26 cellular contexts compared by ENCODE assay signal in the genomic region with DNA sequence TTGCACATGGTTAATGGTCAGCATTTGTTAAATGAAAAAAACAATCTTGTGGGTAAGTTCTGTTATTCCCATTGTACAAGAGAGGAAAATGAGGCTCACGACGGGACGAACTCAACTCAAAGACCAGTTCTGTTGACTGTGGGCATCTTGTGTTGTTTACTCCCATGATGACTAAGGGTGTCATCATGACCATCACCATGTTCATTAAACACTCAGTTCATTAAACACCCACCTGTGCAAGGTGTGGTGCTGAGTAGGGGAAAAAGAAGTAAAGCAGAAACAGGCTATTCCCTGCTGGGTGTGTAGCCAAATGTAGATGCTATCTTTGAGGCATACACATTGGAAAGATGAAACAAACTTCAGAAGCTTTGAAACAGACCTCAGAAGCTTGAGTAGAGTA. TPM values are rescaled to one million over a fixed set of nuclear protein-coding genes. Genes with fewer than 3 reads are reported as not detected.
A peak's percentile ranks its signal among the peaks of the same experiment; 100 is the strongest.
DNase-seq lines count a peak whose midpoint lies in the region; ATAC-seq, FAIRE-seq and TF ChIP-seq lines count a peak whose summit lies in the region.
"Had no signal": no experiment of that assay in that cellular context is flagged by ENCODE, and none has a peak within 500 bp of the region (broad histone marks: within the 10 kb centered on the region; RNA-seq: fewer than 3 reads in every experiment).

No MANE protein-coding gene starts in this region.

- H3K9me3 ChIP-seq in HepG2 (ENCODE audit: low read length) (no peaks in the 10 kb centered on the region), right lobe of liver (no peaks in the 10 kb centered on the region), SU-DHL-6 (ENCODE audit: insufficient read depth, low read length) (no peaks in the 10 kb centered on the region)
- no peaks in the 10 kb centered on the region for H3K9me3 ChIP-seq in CD8-positive, alpha-beta T cell (ENCODE audit: low read length)
- H3K9me3 ChIP-seq: SJSA1 had no signal

- DNase-seq in HepG2 (ENCODE audit: low spot score) (no peak), right lobe of liver (no peak), epithelial cell of esophagus (ENCODE audit: low read depth) (peak; percentile 58), SKM-1 (lab: John Stamatoyannopoulos, UW; ENCODE audit: unreplicated experiment) (no peak), T-helper 9 cell (no peak)
- DNase-seq in CD8-positive, alpha-beta T cell = no peak
- DNase-seq: ACHN, EL, GDM1, NCI-H1092 treated with DMSO at 0.1 percent for 48 hours, NCI-H1436 treated with DMSO at 0.1 percent for 48 hours, NCI-H187 treated with DMSO at 0.1 percent for 48 hours, NCI-H446, NCI-H524 treated with DMSO at 0.1 percent for 48 hours, NCI-H774, Right ventricle myocardium superior, RPMI8226 had no signal

- peaks cover 87% of the 10 kb centered on the region for H3K4me1 Mint-ChIP-seq in CD8-positive, alpha-beta T cell (ENCODE audit: low read depth)

- H3K4me1 ChIP-seq in HepG2 (ENCODE audit: insufficient read depth, low read length) = peaks cover 38% of the 10 kb centered on the region
- H3K4me1 ChIP-seq in right lobe of liver = peaks cover 0 to 39% (median 10%) of the 10 kb centered on the region in 4 donors
- peaks cover 38% of the 10 kb centered on the region for H3K4me1 ChIP-seq in CD8-positive, alpha-beta T cell (ENCODE audit: insufficient read depth, low read length)

- no peak for TF ChIP-seq CTCF in HepG2 (CRISPR knock-in tag; IDR thresholded peaks at IDR 0.05)
- TF ChIP-seq CTCF in right lobe of liver (IDR thresholded peaks at IDR 0.05) = no peak
- TF ChIP-seq CTCF in SU-DHL-6 (IDR thresholded peaks at IDR 0.05; ENCODE audit: insufficient read depth, low read length, poor library complexity, severe bottlenecking) = no peak
- no peak for TF ChIP-seq CTCF in epithelial cell of esophagus (IDR thresholded peaks at IDR 0.05; ENCODE audit: insufficient read depth, low read depth, low read length, missing control alignments)
- TF ChIP-seq CTCF in CD8-positive, alpha-beta T cell (IDR thresholded peaks at IDR 0.05) = no peak

- WGBS in HepG2 (ENCODE audit: low lambda C conversion rate) = 96% methylated on average over 3 of the region's 3 CpGs
- WGBS in right lobe of liver (ENCODE audit: insufficient coverage, low coverage, low lambda C conversion rate, missing lambda C conversion rate) = 94% methylated on average over 3 of the region's 3 CpGs

- BruUV-seq in HepG2 (replicated peaks; lab: Mats Ljungman, UMichigan) = no TSS peak

- H3K79me2 ChIP-seq in HepG2 (ENCODE audit: insufficient read depth, low read length) (peaks cover 86% of the 10 kb centered on the region), SU-DHL-6 (ENCODE audit: insufficient read depth, low read length) (peaks cover 94% of the 10 kb centered on the region)

- POLR2A ChIA-PET in HepG2 (lab: Yijun Ruan, JAX) = no interaction called here
- POLR2A ChIA-PET in CD8-positive, alpha-beta T cell (lab: Charles Lee) = no interaction called here

- ATAC-seq in HepG2 = no peak
- ATAC-seq in right lobe of liver = no peak
- no peak for ATAC-seq in HG03196 (IDR thresholded peaks at IDR 0.05; ENCODE audit: unreplicated experiment)
- ATAC-seq in CD8-positive, alpha-beta T cell = no peak
- ATAC-seq: HCT116 had no signal

- no peaks in the 10 kb centered on the region for H3K27me3 Mint-ChIP-seq in CD8-positive, alpha-beta T cell (ENCODE audit: low read depth)
- H3K27me3 Mint-ChIP-seq: IgD-negative memory B cell had no signal

- no peak overlapping the region for H3K4me3 Mint-ChIP-seq in CD8-positive, alpha-beta T cell

- no peak for TF ChIP-seq RAD21 in HepG2 (CRISPR knock-in tag; IDR thresholded peaks at IDR 0.05)

- H4K20me1 ChIP-seq in HepG2 (ENCODE audit: insufficient read depth, low read length) = peaks cover 26% of the 10 kb centered on the region
- H4K20me1 ChIP-seq in SU-DHL-6 (ENCODE audit: low read depth, low read length) = peaks cover 10% of the 10 kb centered on the region; the same call in 1 of the 2 replicates

- H3K27me3 ChIP-seq in HepG2 (ENCODE audit: control insufficient read depth in 1 of 2, insufficient read depth in 2 of 2, low read length in 2 of 2) = no peaks in the 10 kb centered on the region; a peak in 1 of 5 replicates
- H3K27me3 ChIP-seq in right lobe of liver = no peaks in the 10 kb centered on the region
- H3K27me3 ChIP-seq in SU-DHL-6 (ENCODE audit: low read length) = no peaks in the 10 kb centered on the region
- H3K27me3 ChIP-seq in CD8-positive, alpha-beta T cell (ENCODE audit: insufficient read depth, low read length) = no peaks in the 10 kb centered on the region
- H3K27me3 ChIP-seq: SJSA1 had no signal

- H3K4me2 ChIP-seq in HepG2 (ENCODE audit: low read depth, low read length) = no peak overlapping the region
- H3K4me2 ChIP-seq in SU-DHL-6 (ENCODE audit: low read depth, low read length, poor library complexity, severe bottlenecking) = peak overlapping the region; percentile 15

- peaks cover 11 to 21% of the 10 kb centered on the region in 2 experiments; a peak in 3 of 5 replicates for H3K36me3 ChIP-seq in HepG2 (replicated peaks in 1 of 2; ENCODE audit: control insufficient read depth in 1 of 2, insufficient read depth in 2 of 2, low read length in 2 of 2)
- no peaks in the 10 kb centered on the region for H3K36me3 ChIP-seq in right lobe of liver
- H3K36me3 ChIP-seq in SU-DHL-6 (ENCODE audit: low read length) = 0 out of 2 replicates have a peak, but pooled peaks cover 4% of the 10 kb centered on the region
- no peaks in the 10 kb centered on the region for H3K36me3 ChIP-seq in CD8-positive, alpha-beta T cell (ENCODE audit: insufficient read depth, low read length)

- H3K27ac ChIP-seq in HepG2 (ENCODE audit: extremely low read length, insufficient read depth, low read length) = no peak overlapping the region
- H3K27ac ChIP-seq in right lobe of liver = no peak overlapping the region
- no peak overlapping the region for H3K27ac ChIP-seq in SU-DHL-6 (ENCODE audit: low read depth, low read length)
- no peak overlapping the region for H3K27ac ChIP-seq in CD8-positive, alpha-beta T cell (ENCODE audit: low read depth, low read length)
- H3K27ac ChIP-seq: 22Rv1, SJSA1 had no signal

- intact Hi-C loops in HepG2 (cut with micrococcal nuclease; ENCODE audit: unreplicated experiment) = no loop called here
- intact Hi-C loops in right lobe of liver (cut with DNase I) = no loop called here
- intact Hi-C loops in CD8-positive, alpha-beta T cell (cut with DNase I, micrococcal nuclease) = no loop called here

- CTCF ChIA-PET in HepG2 (lab: Yijun Ruan, JAX; ENCODE audit: low intra/inter-chr PET ratio, low total read pairs) = no interaction called here
- CTCF ChIA-PET in CD8-positive, alpha-beta T cell (lab: Charles Lee) = no interaction called here

- H3K27ac Mint-ChIP-seq in CD8-positive, alpha-beta T cell = no peak overlapping the region

- H3F3A ChIP-seq in SU-DHL-6 (ENCODE audit: insufficient read depth) = peaks cover 21% of the 10 kb centered on the region

- in situ Hi-C loops in HepG2 (cut with HindIII; ENCODE audit: extremely low pct_ligation_motif_present, low pct_unique_long_range_greater_than_20kb) = no loop called here

- TF ChIP-seq EP300 in HepG2 (IDR thresholded peaks at IDR 0.05; ENCODE audit: low read depth in 2 of 2, low read length in 2 of 2) (no peak), HepG2 (CRISPR knock-in tag; IDR thresholded peaks at IDR 0.05; ENCODE audit: borderline replicate concordance) (no peak)

- TF ChIP-seq POLR2A in HepG2 (IDR thresholded peaks at IDR 0.05; ENCODE audit: insufficient read depth in 1 of 2, low read depth in 2 of 2, low read length in 2 of 2) (no peak), right lobe of liver (IDR thresholded peaks at IDR 0.05) (no peak)

- H3K36me3 Mint-ChIP-seq in CD8-positive, alpha-beta T cell = peaks cover 42% of the 10 kb centered on the region

- no peak overlapping the region for H2AFZ ChIP-seq in HepG2 (ENCODE audit: low read length)
- H2AFZ ChIP-seq in SU-DHL-6 (ENCODE audit: low read depth, low read length, severe bottlenecking) = no peak overlapping the region

- H3K4me3 ChIP-seq in HepG2 (replicated peaks in 1 of 3; ENCODE audit: insufficient read depth in 1 of 3, low read depth in 2 of 3, low read length in 3 of 3) (no peak overlapping the region), right lobe of liver (no peak overlapping the region), SU-DHL-6 (ENCODE audit: insufficient read depth, low read length, poor library complexity, severe bottlenecking) (no peak overlapping the region), epithelial cell of esophagus (ENCODE audit: low read length) (no peak overlapping the region)
- H3K4me3 ChIP-seq in CD8-positive, alpha-beta T cell (ENCODE audit: low read depth, low read length) = no peak overlapping the region
- H3K4me3 ChIP-seq: SJSA1 had no signal

- no peaks in the 10 kb centered on the region for H3K9me3 Mint-ChIP-seq in CD8-positive, alpha-beta T cell
- H3K9me3 Mint-ChIP-seq: IgD-negative memory B cell had no signal

- FAIRE-seq in HepG2 (lab: Jason Lieb, UNC) = no peak
- FAIRE-seq: D721Med, GM12892, GM19239 had no signal

- H3K9me2 ChIP-seq in SU-DHL-6 (replicated peaks; ENCODE audit: insufficient read depth, low read length) = no peaks in the 10 kb centered on the region

- no peak overlapping the region for H3K9ac ChIP-seq in HepG2 (ENCODE audit: insufficient read depth, low read depth, low read length)
- H3K9ac ChIP-seq in SU-DHL-6 (ENCODE audit: low read length) = no peak overlapping the region

RNA-seq across cellular contexts. Expression of gene CHMP4B, which starts 4.5 kb away (rescaled TPM):
- total RNA-seq in HepG2 (2016; rRNA removed; fragmentation: Illumina TruSeq; extraction: Trizol) (40.1 and 55.7 TPM in 2 replicates), right lobe of liver (10 to 100 TPM; 21.0 to 40.8 (median 28.3) TPM)
- 21.5 and 22.5 TPM in 2 replicates for total RNA-seq in HepG2 (2016; cell fraction: cytosol; rRNA removed; fragmentation: Illumina TruSeq; extraction: Trizol; ENCODE audit: low read depth)
- total RNA-seq in HepG2 (2016; cell fraction: insoluble cytoplasmic fraction; rRNA removed; fragmentation: Illumina TruSeq; extraction: Trizol) = 38.1 and 49.5 TPM in 2 replicates
- total RNA-seq in HepG2 (2016; cell fraction: membrane; rRNA removed; fragmentation: Illumina TruSeq; extraction: Trizol) = 48.4 and 51.3 TPM in 2 replicates
- total RNA-seq in HepG2 (2016; cell fraction: nucleus; rRNA removed; fragmentation: Illumina TruSeq; extraction: Trizol) = 20.3 and 20.7 TPM in 2 replicates
- 45.6 and 53.3 TPM in 2 replicates for polyA plus RNA-seq in HepG2 (2011; rRNA removed)
- 41.0 and 57.4 TPM in 2 replicates for polyA plus RNA-seq in HepG2 (2011; cell fraction: cytosol; rRNA removed)
- polyA plus RNA-seq in HepG2 (2011; cell fraction: nucleus; rRNA removed) = 16.8 and 22.7 TPM in 2 replicates
- polyA plus RNA-seq in HepG2 (2012) = 89.7 and 106 TPM in 2 replicates
- 70.9 and 93.4 TPM in 2 replicates for polyA plus RNA-seq in HepG2 (2016; cell fraction: cytosol; fragmentation: Illumina TruSeq; extraction: Trizol; ENCODE audit: low read depth)
- 148 and 160 TPM in 2 replicates for polyA plus RNA-seq in HepG2 (2016; cell fraction: insoluble cytoplasmic fraction; fragmentation: Illumina TruSeq; extraction: Trizol; ENCODE audit: low read depth)
- 107 and 129 TPM in 2 replicates for polyA plus RNA-seq in HepG2 (2016; cell fraction: membrane; fragmentation: Illumina TruSeq; extraction: Trizol; ENCODE audit: low read depth)
- 88.7 and 93.2 TPM in 2 replicates for polyA plus RNA-seq in HepG2 (2016; cell fraction: nucleus; fragmentation: Illumina TruSeq; extraction: Trizol; ENCODE audit: insufficient read depth, low read depth)
- 12.1 and 18.5 TPM in 2 replicates for polyA minus RNA-seq in HepG2 (2011; rRNA and poly(A)+ RNA removed; ENCODE audit: low replicate concordance)
- polyA minus RNA-seq in HepG2 (2011; cell fraction: cytosol; rRNA and poly(A)+ RNA removed) = 23.5 and 28.2 TPM in 2 replicates
- 9.5 and 11.8 TPM in 2 replicates for polyA minus RNA-seq in HepG2 (2011; cell fraction: nucleus; rRNA and poly(A)+ RNA removed)
- 10 to 100 TPM; 55.5 to 56.1 TPM for total RNA-seq in CD8-positive, alpha-beta T cell
